In the genomic region with DNA sequence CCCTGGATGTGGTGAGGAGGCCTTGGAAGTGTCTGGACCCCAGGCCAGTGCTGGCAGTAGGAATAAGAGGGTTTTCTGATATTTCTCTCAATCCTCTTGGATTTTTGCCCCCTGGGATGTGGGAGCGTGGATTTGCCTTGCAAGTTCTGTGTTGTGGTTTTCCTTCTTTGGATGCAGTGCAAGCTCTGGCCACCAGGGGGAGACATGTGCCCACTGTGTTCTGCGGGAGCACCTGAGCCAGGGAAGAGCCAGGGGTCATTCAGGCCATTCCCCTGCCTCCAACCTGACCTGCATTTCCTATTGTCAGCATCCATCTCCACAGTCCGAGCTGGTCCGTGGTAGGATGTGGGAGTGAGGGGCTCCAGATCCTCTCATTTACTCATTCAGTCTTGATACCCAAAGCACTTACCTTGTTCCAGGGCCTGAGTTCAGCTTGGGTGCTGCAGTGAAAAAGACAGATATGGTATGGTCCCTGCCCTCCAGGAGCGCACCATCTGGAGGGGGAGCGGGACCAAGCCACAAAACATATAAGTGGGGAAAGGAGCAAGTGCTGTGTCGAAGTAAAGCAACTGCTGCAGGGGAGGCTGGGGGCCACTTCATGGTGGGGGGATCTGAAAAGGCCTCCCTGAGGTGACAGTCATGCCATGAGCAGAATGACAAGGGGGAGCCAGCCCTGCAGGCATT, we compare ENCODE assay signal across 8 cellular contexts.
DNase-seq lines count a peak whose midpoint lies in the region; ATAC-seq and TF ChIP-seq lines count a peak whose summit lies in the region.
"Not testable (repeated sequence)": the region's sequence is repeated elsewhere in the genome, so short reads cannot be mapped to it uniquely, and the experiment has no call there.

No MANE protein-coding gene starts in this region.

- H3K36me3 Mint-ChIP-seq in CD4-positive, alpha-beta T cell (ENCODE audit: low read depth); activated CD8-positive, alpha-beta memory T cell treated with anti-CD3 and anti-CD28 coated beads, Interleukin-2, amount 10 ng/mL, durations not matched to agents 7 days and 5 days; effector memory CD8-positive, alpha-beta T cell (ENCODE audit: insufficient read depth); natural killer cell: not testable (repeated sequence)

- ATAC-seq in CD4-positive, alpha-beta T cell (ENCODE audit: poor library complexity): peak; percentile 64
- ATAC-seq in HG02798 (IDR thresholded peaks at IDR 0.05; ENCODE audit: poor library complexity, unreplicated experiment): peak; percentile 39
- peak; percentile 61 for ATAC-seq in Panc1
- peak; percentile 36 for ATAC-seq in activated CD8-positive, alpha-beta memory T cell treated with anti-CD3 and anti-CD28 coated beads, Interleukin-2, amount 10 ng/mL, durations not matched to agents 7 days and 5 days
- ATAC-seq in effector memory CD8-positive, alpha-beta T cell (replicated peaks): peak; percentile 43
- peak in 2 of 3 donors; percentile 55 to 76 for ATAC-seq in natural killer cell
- ATAC-seq in stimulated activated naive CD8-positive, alpha-beta T cell treated with anti-CD3 and anti-CD28 coated beads, Interleukin-15, amount 100 ng/mL, for 72 hours: peak; percentile 4

- not testable (repeated sequence) for H3K4me3 ChIP-seq in Panc1 (ENCODE audit: low read depth in 2 of 2, low read length in 2 of 2); left ventricle myocardium inferior

- H3K4me3 Mint-ChIP-seq in CD4-positive, alpha-beta T cell; activated CD8-positive, alpha-beta memory T cell treated with anti-CD3 and anti-CD28 coated beads, Interleukin-2, amount 10 ng/mL, durations not matched to agents 7 days and 5 days; effector memory CD8-positive, alpha-beta T cell; natural killer cell; stimulated activated naive CD8-positive, alpha-beta T cell treated with anti-CD3 and anti-CD28 coated beads, Interleukin-15, amount 100 ng/mL, for 72 hours: not testable (repeated sequence)

- TF ChIP-seq CTCF in CD4-positive, alpha-beta T cell (IDR thresholded peaks at IDR 0.05): peak; percentile 18
- not testable (repeated sequence) for TF ChIP-seq CTCF in Panc1 (IDR thresholded peaks at IDR 0.05); natural killer cell (IDR thresholded peaks at IDR 0.05)
- peak; percentile 39 for TF ChIP-seq CTCF in left ventricle myocardium inferior (IDR thresholded peaks at IDR 0.05; ENCODE audit: borderline replicate concordance)

- in situ Hi-C loops in Panc1 (cut with HindIII; ENCODE audit: low pct_unique_long_range_greater_than_20kb, low sequenced_read_pairs): not testable (repeated sequence)

- not testable (repeated sequence) for H3K27me3 Mint-ChIP-seq in CD4-positive, alpha-beta T cell; activated CD8-positive, alpha-beta memory T cell treated with anti-CD3 and anti-CD28 coated beads, Interleukin-2, amount 10 ng/mL, durations not matched to agents 7 days and 5 days; effector memory CD8-positive, alpha-beta T cell; natural killer cell (ENCODE audit: low read depth in 2 of 2); stimulated activated naive CD8-positive, alpha-beta T cell treated with anti-CD3 and anti-CD28 coated beads, Interleukin-15, amount 100 ng/mL, for 72 hours

- DNase-seq in CD4-positive, alpha-beta T cell; Panc1 (ENCODE audit: low read depth, low spot score); activated CD8-positive, alpha-beta memory T cell treated with anti-CD3 and anti-CD28 coated beads, Interleukin-2, amount 10 ng/mL, durations not matched to agents 7 days and 5 days; effector memory CD8-positive, alpha-beta T cell; left ventricle myocardium inferior; natural killer cell; stimulated activated naive CD8-positive, alpha-beta T cell treated with anti-CD3 and anti-CD28 coated beads, Interleukin-15, amount 100 ng/mL, for 72 hours: not testable (repeated sequence)

- POLR2A ChIA-PET in CD4-positive, alpha-beta T cell (lab: Charles Lee); Panc1 (lab: Charles Lee): not testable (repeated sequence)

- not testable (repeated sequence) for H3K9me3 ChIP-seq in CD4-positive, alpha-beta T cell (ENCODE audit: control insufficient read depth, low read length); Panc1 (ENCODE audit: control insufficient read depth, insufficient read depth, low read depth, low read length); left ventricle myocardium inferior (replicated peaks)

- not testable (repeated sequence) for H3K36me3 ChIP-seq in Panc1 (ENCODE audit: control insufficient read depth, insufficient read depth, low read length); left ventricle myocardium inferior

- BruUV-seq in Panc1 (replicated peaks; lab: Mats Ljungman, UMichigan): not testable (repeated sequence)

- not testable (repeated sequence) for H3K9me3 Mint-ChIP-seq in CD4-positive, alpha-beta T cell; activated CD8-positive, alpha-beta memory T cell treated with anti-CD3 and anti-CD28 coated beads, Interleukin-2, amount 10 ng/mL, durations not matched to agents 7 days and 5 days (ENCODE audit: low read depth); effector memory CD8-positive, alpha-beta T cell; natural killer cell; stimulated activated naive CD8-positive, alpha-beta T cell treated with anti-CD3 and anti-CD28 coated beads, Interleukin-15, amount 100 ng/mL, for 72 hours

- not testable (repeated sequence) for H3K27ac ChIP-seq in CD4-positive, alpha-beta T cell (ENCODE audit: low read depth, low read length); Panc1 (ENCODE audit: low read length); left ventricle myocardium inferior (replicated peaks)

- H3K4me1 Mint-ChIP-seq in CD4-positive, alpha-beta T cell (ENCODE audit: low read depth); activated CD8-positive, alpha-beta memory T cell treated with anti-CD3 and anti-CD28 coated beads, Interleukin-2, amount 10 ng/mL, durations not matched to agents 7 days and 5 days; effector memory CD8-positive, alpha-beta T cell (ENCODE audit: low read depth in 2 of 2); natural killer cell; stimulated activated naive CD8-positive, alpha-beta T cell treated with anti-CD3 and anti-CD28 coated beads, Interleukin-15, amount 100 ng/mL, for 72 hours: not testable (repeated sequence)

- H3K27me3 ChIP-seq in CD4-positive, alpha-beta T cell (ENCODE audit: control insufficient read depth, insufficient read depth, low read length); Panc1 (ENCODE audit: control insufficient read depth, insufficient read depth, low read length); left ventricle myocardium inferior (ENCODE audit: low read depth): not testable (repeated sequence)

- H3K27ac Mint-ChIP-seq in CD4-positive, alpha-beta T cell; activated CD8-positive, alpha-beta memory T cell treated with anti-CD3 and anti-CD28 coated beads, Interleukin-2, amount 10 ng/mL, durations not matched to agents 7 days and 5 days; effector memory CD8-positive, alpha-beta T cell; natural killer cell; stimulated activated naive CD8-positive, alpha-beta T cell treated with anti-CD3 and anti-CD28 coated beads, Interleukin-15, amount 100 ng/mL, for 72 hours: not testable (repeated sequence)

- H3K4me1 ChIP-seq in Panc1 (ENCODE audit: control insufficient read depth, insufficient read depth, low read length); left ventricle myocardium inferior: not testable (repeated sequence)

- CTCF ChIA-PET in CD4-positive, alpha-beta T cell (lab: Charles Lee); Panc1 (lab: Charles Lee); activated CD8-positive, alpha-beta memory T cell treated with anti-CD3 and anti-CD28 coated beads, Interleukin-2, amount 10 ng/mL, durations not matched to agents 7 days and 5 days (lab: Charles Lee): not testable (repeated sequence)

- intact Hi-C loops in CD4-positive, alpha-beta T cell (cut with DNase I, micrococcal nuclease); Panc1 (cut with micrococcal nuclease; ENCODE audit: unreplicated experiment); left ventricle myocardium inferior (cut with micrococcal nuclease); natural killer cell (cut with micrococcal nuclease): not testable (repeated sequence)

Comparison
In these comparisons a context has a peak if more than half of its experiments do, and no peak if none do; other contexts are left out.
1. ATAC-seq: peak in every context shown above with its lines; median percentile 66 in natural killer cell; 64 in CD4-positive, alpha-beta T cell; 61 in Panc1; 43 in effector memory CD8-positive, alpha-beta T cell; 39 in HG02798; 36 in activated CD8-positive, alpha-beta memory T cell treated with anti-CD3 and anti-CD28 coated beads, Interleukin-2, amount 10 ng/mL, durations not matched to agents 7 days and 5 days; 4 in stimulated activated naive CD8-positive, alpha-beta T cell treated with anti-CD3 and anti-CD28 coated beads, Interleukin-15, amount 100 ng/mL, for 72 hours.